ENCODE assay signal across 23 cellular contexts in genomic region chr17:66941773-66942452, GRCh38. TPM values are rescaled to one million over a fixed set of nuclear protein-coding genes. Genes with fewer than 3 reads are reported as not detected.
"Had no signal": no experiment of that assay in that cellular context is flagged by ENCODE, and none has a peak within 500 bp of the region (broad histone marks: within the 10 kb centered on the region; RNA-seq: fewer than 3 reads in every experiment).

No MANE protein-coding gene starts in this region.

- H3K27ac ChIP-seq: breast epithelium, esophagus squamous epithelium, heart right ventricle, left ventricle myocardium inferior, psoas muscle, thoracic aorta, VCaP had no signal

- H3K4me1 ChIP-seq: breast epithelium, heart right ventricle, left ventricle myocardium inferior had no signal

- ATAC-seq: heart right ventricle; naive thymus-derived CD4-positive, alpha-beta T cell; psoas muscle; sciatic nerve; stimulated activated naive B cell treated with anti-CD40 and anti-IgM and Interleukin-4, amounts not matched to agents 10 μg/mL and 1 μg/mL and 100 μg/mL, for 72 hours; T-helper 17 cell had no signal

- DNase-seq: activated CD4-positive, alpha-beta T cell treated with anti-CD3 and anti-CD28 coated beads, Interleukin-2, amount 50 U/mL, for 1 hour; activated CD4-positive, CD25-positive, alpha-beta regulatory T cell treated with anti-CD3 and anti-CD28 coated beads, Interleukin-2, amount 50 U/mL, for 72 hours; activated CD8-positive, alpha-beta memory T cell treated with anti-CD3 and anti-CD28 coated beads, Interleukin-2, amount 50 U/mL, for 4 hours; activated gamma-delta T cell; cerebellar nuclear complex; effector CD8-positive, alpha-beta T cell; esophagus squamous epithelium; heart right ventricle; kidney glomerular epithelial cell; left ventricle myocardium inferior; mammary epithelial cell; naive thymus-derived CD4-positive, alpha-beta T cell; occipital lobe; psoas muscle; stimulated activated naive B cell treated with anti-CD40 and anti-IgM and Interleukin-4, amounts not matched to agents 10 μg/mL and 1 μg/mL and 100 μg/mL, for 72 hours; T-helper 17 cell had no signal

- H3K36me3 Mint-ChIP-seq: activated naive CD4-positive, alpha-beta T cell treated with anti-CD3 and anti-CD28 coated beads, Interleukin-2, amount 50 U/mL, for 24 hours; naive thymus-derived CD4-positive, alpha-beta T cell had no signal

- H3K9me3 Mint-ChIP-seq: activated naive CD4-positive, alpha-beta T cell treated with anti-CD3 and anti-CD28 coated beads, Interleukin-2, amount 50 U/mL, for 24 hours had no signal

- H3K36me3 ChIP-seq: breast epithelium, esophagus squamous epithelium, heart right ventricle, left ventricle myocardium inferior, thoracic aorta had no signal

- H3K4me3 Mint-ChIP-seq: activated naive CD4-positive, alpha-beta T cell treated with anti-CD3 and anti-CD28 coated beads, Interleukin-2, amount 50 U/mL, for 24 hours; dendritic cell treated with granulocyte-macrophage colony-stimulating factor and Interleukin-4, amounts not matched to agents 40 ng/mL and 50 ng/mL, for 4 days; naive thymus-derived CD4-positive, alpha-beta T cell; stimulated activated naive B cell treated with anti-CD40 and anti-IgM and Interleukin-4, amounts not matched to agents 10 μg/mL and 1 μg/mL and 100 μg/mL, for 72 hours; T-helper 17 cell had no signal

- H3K27ac Mint-ChIP-seq: dendritic cell treated with granulocyte-macrophage colony-stimulating factor and Interleukin-4, amounts not matched to agents 40 ng/mL and 50 ng/mL, for 4 days; stimulated activated naive B cell treated with anti-CD40 and anti-IgM and Interleukin-4, amounts not matched to agents 10 μg/mL and 1 μg/mL and 100 μg/mL, for 72 hours; T-helper 17 cell had no signal

- H3K4me3 ChIP-seq: breast epithelium, esophagus squamous epithelium, heart right ventricle, left ventricle myocardium inferior, psoas muscle, thoracic aorta had no signal

- H3K9me3 ChIP-seq: breast epithelium, esophagus squamous epithelium, psoas muscle, thoracic aorta had no signal

RNA-seq across cellular contexts. Expression of gene CACNG4, which starts 22.6 kb away (rescaled TPM):
- total RNA-seq: left ventricle myocardium inferior; mucosa of gallbladder; naive thymus-derived CD4-positive, alpha-beta T cell; psoas muscle; T-helper 17 cell; thoracic aorta had no signal
- polyA plus RNA-seq: naive thymus-derived CD4-positive, alpha-beta T cell had no signal
